1 cellular context compared by ENCODE assay signal in the genomic region with DNA sequence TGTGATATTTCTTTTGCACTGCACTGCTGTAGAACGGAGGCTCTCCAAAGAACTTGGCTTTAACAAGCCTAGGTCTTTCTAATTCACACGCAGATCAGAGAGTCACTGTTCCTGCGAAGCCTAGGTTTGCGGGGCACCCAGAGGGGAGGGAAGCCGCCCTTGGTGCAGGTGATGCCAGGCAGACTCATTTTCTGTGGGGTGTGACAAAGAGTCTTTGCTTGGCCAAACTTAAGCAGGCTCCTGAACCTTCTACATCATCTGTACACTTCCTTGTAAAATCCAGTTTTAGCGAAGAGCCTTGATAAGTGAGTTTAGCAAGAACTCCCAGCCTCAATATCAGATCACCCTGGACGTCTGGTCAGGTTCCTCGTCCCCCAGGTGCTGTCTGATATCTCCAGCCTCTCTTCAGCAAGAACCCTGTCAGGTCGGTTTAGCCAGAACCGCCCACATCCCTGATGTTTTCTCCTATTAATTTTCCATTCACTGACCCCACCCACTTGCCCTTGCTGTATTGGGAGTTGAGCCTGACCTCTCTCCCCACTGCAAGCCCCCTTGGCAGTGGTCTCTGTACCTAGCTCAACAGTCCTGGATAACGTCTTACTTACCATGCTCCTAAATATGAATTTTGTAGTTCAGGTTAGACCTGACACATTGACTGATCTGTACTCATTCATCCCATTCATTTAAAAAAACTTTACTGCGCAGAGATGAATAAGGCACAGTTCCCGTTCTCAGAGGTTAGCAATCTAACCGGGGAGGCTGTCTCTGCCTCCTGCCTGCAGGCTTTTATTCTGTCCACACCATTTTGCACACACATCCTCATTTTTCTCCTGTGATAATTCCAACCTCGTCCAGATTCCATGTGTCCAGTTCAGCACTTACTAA.
TF ChIP-seq lines count a peak whose summit lies in the region.

No MANE protein-coding gene starts in this region.

TF ChIP-seq in GM12878, 131 proteins besides CTCF, POLR2A, EP300 and RAD21:
- TF ChIP-seq POLR2AphosphoS5 (IDR thresholded peaks at IDR 0.05; ENCODE audit: low read length) (no peak), SMAD5 (IDR thresholded peaks at IDR 0.05; ENCODE audit: low read depth) (no peak)
TF ChIP-seq in GM12878: peak in this region for 0.
